ENCODE assay signal across 8 cellular contexts in the genomic region with DNA sequence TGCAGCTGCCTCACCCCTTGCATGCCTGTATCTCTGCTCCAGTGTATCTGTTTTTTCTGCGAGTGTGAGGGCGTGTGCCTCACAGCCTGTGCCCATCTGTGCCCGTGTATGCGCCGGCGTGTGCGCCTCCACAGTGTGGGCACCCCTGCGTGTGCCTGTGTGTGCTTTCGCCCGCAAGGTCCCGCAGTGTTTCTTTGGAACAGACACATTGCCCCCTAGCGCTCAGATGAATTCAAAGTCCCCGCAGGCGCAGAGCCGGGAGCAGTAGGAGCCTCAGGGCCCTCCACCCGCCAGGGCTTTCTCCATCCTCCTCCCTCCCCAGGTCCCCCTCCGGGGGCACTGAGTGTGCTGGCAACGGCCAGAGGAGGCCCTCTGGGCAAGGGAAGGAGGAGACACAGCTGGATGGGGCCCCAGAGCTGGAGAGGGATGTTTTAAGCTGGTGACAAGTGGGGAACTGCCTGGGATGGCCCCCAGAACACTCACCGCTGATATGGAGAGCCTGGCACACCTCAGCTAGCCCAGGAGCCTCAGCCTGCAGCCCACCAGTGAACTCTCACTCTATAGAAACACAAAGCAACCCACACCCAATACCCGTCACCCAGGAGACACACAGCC. TPM values are rescaled to one million over a fixed set of nuclear protein-coding genes. Genes with fewer than 3 reads are reported as not detected.
DNase-seq lines count a peak whose midpoint lies in the region; ATAC-seq and TF ChIP-seq lines count a peak whose summit lies in the region.

No MANE protein-coding gene starts in this region.

- peaks cover 34% of the 10 kb centered on the region for H3K4me1 Mint-ChIP-seq in WTC11

- peak overlapping the region; percentile 64 for H3K4me3 Mint-ChIP-seq in WTC11

- no peaks in the 10 kb centered on the region for H3K27me3 ChIP-seq in liver (ENCODE audit: control insufficient read depth in 4 of 4, insufficient read depth in 4 of 4, low read length in 3 of 4)

- H3K4me3 ChIP-seq in liver (ENCODE audit: low read depth in 1 of 3, low read length in 3 of 3) = no peak overlapping the region

- CTCF ChIA-PET in WTC11 (lab: Charles Lee) = interaction anchor here (0.6 to 1.5 kb wide), 11 partner anchors 9 to 397 kb away, joined by 3 to 5 read pairs (median 3); no protein-coding TSS in a partner anchor

- H3K9ac ChIP-seq in liver (ENCODE audit: low read depth in 1 of 2, low read length in 2 of 2) = no peak overlapping the region

- no peaks in the 10 kb centered on the region for H3K36me3 ChIP-seq in liver (ENCODE audit: control insufficient read depth in 4 of 4, insufficient read depth in 3 of 4, low read depth in 1 of 4, low read length in 3 of 4)

- H3K9me3 ChIP-seq in liver (ENCODE audit: control insufficient read depth in 4 of 4, low read length in 3 of 4) = no peaks in the 10 kb centered on the region

- peak; percentile 84 to 90 for TF ChIP-seq RAD21 in liver (IDR thresholded peaks at IDR 0.05)

- peaks cover 45% of the 10 kb centered on the region for H3K27me3 Mint-ChIP-seq in WTC11 (ENCODE audit: low read depth)

- H3K9me3 Mint-ChIP-seq in WTC11 = no peaks in the 10 kb centered on the region

- POLR2A ChIA-PET in WTC11 (lab: Charles Lee) = no interaction called here

- 11% methylated on average over 20 of the region's 20 CpGs for WGBS in liver

- H3K27ac ChIP-seq in liver (ENCODE audit: low read depth in 1 of 2, low read length in 2 of 2) = no peak overlapping the region

- ATAC-seq in WTC11 = peak; percentile 21

- no peak overlapping the region for H3K27ac Mint-ChIP-seq in WTC11

- no peaks in the 10 kb centered on the region for H3K36me3 Mint-ChIP-seq in WTC11

- peak; percentile 17 for DNase-seq in NCI-H2196 (lab: John Stamatoyannopoulos, UW; ENCODE audit: unreplicated experiment)
- DNase-seq in NCI-H2196 treated with DMSO at 0.1 percent for 48 hours (lab: John Stamatoyannopoulos, UW; ENCODE audit: unreplicated experiment) = no peak
- DNase-seq in NCI-H1092 treated with DMSO at 0.1 percent for 48 hours (lab: John Stamatoyannopoulos, UW) = peak; percentile 39
- peak; percentile 77 for DNase-seq in WTC11 (ENCODE audit: low spot score)
- DNase-seq in cerebellar cortex (ENCODE audit: low spot score) = peak; percentile 40
- peak; percentile 14 for DNase-seq in stimulated activated CD8-positive, alpha-beta memory T cell treated with anti-CD3 and anti-CD28 coated beads, Interleukin-15, amount 100 ng/mL, for 1 hour (ENCODE audit: low read depth)
- DNase-seq in DMS79 (lab: John Stamatoyannopoulos, UW) = no peak

- peaks cover 10 to 31% (median 22%) of the 10 kb centered on the region in 4 donors for H3K4me1 ChIP-seq in liver (ENCODE audit: control insufficient read depth in 4 of 4, insufficient read depth in 4 of 4, low read length in 3 of 4)

- TF ChIP-seq CTCF in WTC11 (IDR thresholded peaks at IDR 0.05) (peak; percentile 63), liver (IDR thresholded peaks at IDR 0.05; ENCODE audit: low read depth, low read length, missing input control) (peak; percentile 64)

TF ChIP-seq in WTC11, 78 proteins besides CTCF, POLR2A, EP300 and RAD21 (continues in another document):
- TF ChIP-seq, protein P1, sequence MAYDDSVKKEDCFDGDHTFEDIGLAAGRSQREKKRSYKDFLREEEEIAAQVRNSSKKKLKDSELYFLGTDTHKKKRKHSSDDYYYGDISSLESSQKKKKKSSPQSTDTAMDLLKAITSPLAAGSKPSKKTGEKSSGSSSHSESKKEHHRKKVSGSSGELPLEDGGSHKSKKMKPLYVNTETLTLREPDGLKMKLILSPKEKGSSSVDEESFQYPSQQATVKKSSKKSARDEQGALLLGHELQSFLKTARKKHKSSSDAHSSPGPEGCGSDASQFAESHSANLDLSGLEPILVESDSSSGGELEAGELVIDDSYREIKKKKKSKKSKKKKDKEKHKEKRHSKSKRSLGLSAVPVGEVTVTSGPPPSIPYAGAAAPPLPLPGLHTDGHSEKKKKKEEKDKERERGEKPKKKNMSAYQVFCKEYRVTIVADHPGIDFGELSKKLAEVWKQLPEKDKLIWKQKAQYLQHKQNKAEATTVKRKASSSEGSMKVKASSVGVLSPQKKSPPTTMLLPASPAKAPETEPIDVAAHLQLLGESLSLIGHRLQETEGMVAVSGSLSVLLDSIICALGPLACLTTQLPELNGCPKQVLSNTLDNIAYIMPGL (CRISPR knock-in tag; IDR thresholded peaks at IDR 0.05) = peak; percentile 22; the same call in 1 of the 2 replicates
- TF ChIP-seq CBFB (CRISPR knock-in tag; IDR thresholded peaks at IDR 0.05; ENCODE audit: low read depth) (no peak), ETV6 (CRISPR knock-in tag; IDR thresholded peaks at IDR 0.05) (0 out of 2 replicates have a peak, but pooled peaks have one; percentile 24), PRRX2 (CRISPR knock-in tag; IDR thresholded peaks at IDR 0.05) (no peak)
- TF ChIP-seq, protein P2, sequence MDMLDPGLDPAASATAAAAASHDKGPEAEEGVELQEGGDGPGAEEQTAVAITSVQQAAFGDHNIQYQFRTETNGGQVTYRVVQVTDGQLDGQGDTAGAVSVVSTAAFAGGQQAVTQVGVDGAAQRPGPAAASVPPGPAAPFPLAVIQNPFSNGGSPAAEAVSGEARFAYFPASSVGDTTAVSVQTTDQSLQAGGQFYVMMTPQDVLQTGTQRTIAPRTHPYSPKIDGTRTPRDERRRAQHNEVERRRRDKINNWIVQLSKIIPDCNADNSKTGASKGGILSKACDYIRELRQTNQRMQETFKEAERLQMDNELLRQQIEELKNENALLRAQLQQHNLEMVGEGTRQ (CRISPR knock-in tag; IDR thresholded peaks at IDR 0.05) = peak; percentile 14; the same call in 1 of the 2 replicates
- TF ChIP-seq, protein P3, sequence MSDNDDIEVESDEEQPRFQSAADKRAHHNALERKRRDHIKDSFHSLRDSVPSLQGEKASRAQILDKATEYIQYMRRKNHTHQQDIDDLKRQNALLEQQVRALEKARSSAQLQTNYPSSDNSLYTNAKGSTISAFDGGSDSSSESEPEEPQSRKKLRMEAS (CRISPR knock-in tag; IDR thresholded peaks at IDR 0.05) = no peak

TF ChIP-seq in liver, 16 proteins besides CTCF, POLR2A, EP300 and RAD21:
- no peak for TF ChIP-seq ZBTB33 (IDR thresholded peaks at IDR 0.05)
- no peak for TF ChIP-seq RXRA (IDR thresholded peaks at IDR 0.05)
- no peak for TF ChIP-seq YY1 (IDR thresholded peaks at IDR 0.05)
- TF ChIP-seq SP1 (IDR thresholded peaks at IDR 0.05) = no peak
- no peak for TF ChIP-seq FOXA2 (IDR thresholded peaks at IDR 0.05)
- no peak for TF ChIP-seq NR2F2 (IDR thresholded peaks at IDR 0.05)
- TF ChIP-seq, protein P4, sequence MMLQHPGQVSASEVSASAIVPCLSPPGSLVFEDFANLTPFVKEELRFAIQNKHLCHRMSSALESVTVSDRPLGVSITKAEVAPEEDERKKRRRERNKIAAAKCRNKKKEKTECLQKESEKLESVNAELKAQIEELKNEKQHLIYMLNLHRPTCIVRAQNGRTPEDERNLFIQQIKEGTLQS (IDR thresholded peaks at IDR 0.05) = no peak
- TF ChIP-seq REST (IDR thresholded peaks at IDR 0.05) = no peak
- no peak for TF ChIP-seq HNF4A (conservative IDR thresholded peaks at IDR 0.05)
- TF ChIP-seq GABPA (IDR thresholded peaks at IDR 0.05 in 1 of 2, conservative IDR thresholded peaks at IDR 0.05 in 1 of 2) = no peak
- TF ChIP-seq EGR1 (IDR thresholded peaks at IDR 0.05; ENCODE audit: low read depth in 2 of 2) = no peak

RNA-seq across cellular contexts. Expression of gene MN1, which starts 3.2 kb away (rescaled TPM):
- 16.3 to 21.3 TPM (median 16.7 TPM) in 3 replicates for total RNA-seq in WTC11 (2021)
- under 1 TPM; 0.25 to 0.33 TPM for total RNA-seq in liver
- under 1 TPM; 0.10 to 0.17 TPM for polyA plus RNA-seq in liver

Comparison
In these comparisons a context has a peak if more than half of its experiments do, and no peak if none do; other contexts are left out.
1. DNase-seq: peak in NCI-H2196 (single experiment), NCI-H1092 treated with DMSO at 0.1 percent for 48 hours (single experiment), WTC11 (single experiment), cerebellar cortex (single experiment) and stimulated activated CD8-positive, alpha-beta memory T cell treated with anti-CD3 and anti-CD28 coated beads, Interleukin-15, amount 100 ng/mL, for 1 hour (single experiment); none in NCI-H2196 treated with DMSO at 0.1 percent for 48 hours (single experiment) and DMS79 (single experiment).
2. RNA of gene MN1, which starts 3.2 kb away (total RNA-seq): 16.3 to 21.3 TPM in WTC11; 0.25 to 0.33 TPM in liver; every median in the first group is over 10 times any median in the second.